8 cellular contexts compared by ENCODE assay signal in the genomic region with DNA sequence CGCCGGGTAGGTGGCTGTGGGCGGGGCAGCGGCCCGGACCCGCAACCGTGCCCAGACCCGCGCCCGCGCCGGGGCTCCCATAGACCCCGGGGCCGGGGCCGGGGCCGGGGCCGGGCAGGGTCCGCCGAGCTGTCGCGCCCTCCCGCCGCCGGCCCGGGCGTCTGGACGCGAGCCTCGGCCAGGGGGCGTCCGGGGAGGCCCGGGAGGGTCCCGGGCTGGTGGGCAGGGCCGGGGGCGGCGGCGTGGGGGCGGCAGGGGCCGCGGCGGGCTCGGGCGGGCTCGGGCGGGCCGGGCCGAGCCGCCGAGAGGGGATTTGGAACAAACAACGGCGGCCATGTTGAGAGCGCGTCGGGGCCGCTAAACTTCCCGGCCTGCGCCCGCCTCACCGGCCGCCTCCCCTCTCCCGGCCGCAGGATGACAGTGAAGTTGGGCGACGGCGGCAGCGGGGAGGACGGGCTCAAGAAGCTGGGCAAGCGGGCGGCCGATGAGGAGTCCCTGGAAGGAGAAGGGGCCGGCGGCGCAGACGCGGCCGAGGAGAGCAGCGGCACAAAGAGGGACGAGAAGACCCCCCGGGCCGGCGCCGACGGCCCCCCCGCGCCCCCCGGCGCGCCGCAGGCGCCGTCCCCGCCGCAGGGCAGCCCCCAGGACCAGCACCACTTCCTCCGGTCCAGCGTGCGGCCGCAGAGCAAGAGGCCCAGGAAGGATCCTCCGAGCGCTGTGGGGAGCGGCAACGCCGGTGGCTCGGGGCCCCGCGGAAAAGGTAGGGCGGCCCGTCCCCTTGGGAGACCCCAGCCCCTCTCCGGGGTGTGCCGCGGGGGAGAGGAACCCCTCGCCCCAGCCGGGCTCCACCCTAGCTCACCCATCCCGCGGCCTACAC.
DNase-seq lines count a peak whose midpoint lies in the region; ATAC-seq and TF ChIP-seq lines count a peak whose summit lies in the region.

No MANE protein-coding gene starts in this region.

- H2AFZ ChIP-seq in parathyroid adenoma: no peak overlapping the region

- H3K36me3 Mint-ChIP-seq in activated T-cell treated with anti-CD3 and anti-CD28 coated beads, Interleukin-2, amount 50 U/mL, for 24 hours (ENCODE audit: low read depth): peaks cover 58% of the 10 kb centered on the region

- DNase-seq in HPDE6-E6E7 (ENCODE audit: extremely low spot score): peak; percentile 43
- DNase-seq in activated T-cell treated with anti-CD3 and anti-CD28 coated beads, Interleukin-2, amount 50 U/mL, for 24 hours: peak; percentile 37
- DNase-seq in foreskin fibroblast: peak; percentile 28 to 69
- DNase-seq in NCI-H2196 (lab: John Stamatoyannopoulos, UW; ENCODE audit: unreplicated experiment): no peak

- H3K27ac ChIP-seq in C4-2B: peak overlapping the region; percentile 82
- no peak overlapping the region for H3K27ac ChIP-seq in parathyroid adenoma

- H3K9ac ChIP-seq in parathyroid adenoma: no peak overlapping the region

- peaks cover 15% of the 10 kb centered on the region for H3K4me1 ChIP-seq in parathyroid adenoma

- H3K9me3 Mint-ChIP-seq in activated T-cell treated with anti-CD3 and anti-CD28 coated beads, Interleukin-2, amount 50 U/mL, for 24 hours: no peaks in the 10 kb centered on the region

- H3K4me2 ChIP-seq in parathyroid adenoma (ENCODE audit: low read length): peak overlapping the region; percentile 76

- no peaks in the 10 kb centered on the region for H3K36me3 ChIP-seq in parathyroid adenoma (ENCODE audit: control insufficient read depth, insufficient read depth, low read length)

- peak overlapping the region; percentile 81 for H3K4me3 Mint-ChIP-seq in activated T-cell treated with anti-CD3 and anti-CD28 coated beads, Interleukin-2, amount 50 U/mL, for 24 hours

- TF ChIP-seq CTCF in C4-2B (conservative IDR thresholded peaks at IDR 0.05): no peak
- no peak for TF ChIP-seq CTCF in foreskin fibroblast (IDR thresholded peaks at IDR 0.05; ENCODE audit: low read depth, low read length)
- TF ChIP-seq CTCF in parathyroid adenoma (IDR thresholded peaks at IDR 0.05): no peak

- H3K79me2 ChIP-seq in parathyroid adenoma: peaks cover 39% of the 10 kb centered on the region

- H3K27me3 Mint-ChIP-seq in activated T-cell treated with anti-CD3 and anti-CD28 coated beads, Interleukin-2, amount 50 U/mL, for 24 hours: peaks cover 8% of the 10 kb centered on the region

- H3K4me3 ChIP-seq in foreskin fibroblast (ENCODE audit: low read depth in 1 of 2, low read length in 2 of 2) (peak overlapping the region; percentile 68 to 78), parathyroid adenoma (ENCODE audit: low read depth, low read length) (peak overlapping the region; percentile 52)

- H3K9me3 ChIP-seq in parathyroid adenoma (ENCODE audit: control insufficient read depth, low read length): no peaks in the 10 kb centered on the region

- no peak for ATAC-seq in GM18498 (IDR thresholded peaks at IDR 0.05; ENCODE audit: unreplicated experiment)
- no peak for ATAC-seq in HG03045 (IDR thresholded peaks at IDR 0.05; ENCODE audit: unreplicated experiment)

- peaks cover 48% of the 10 kb centered on the region for H3K4me1 Mint-ChIP-seq in activated T-cell treated with anti-CD3 and anti-CD28 coated beads, Interleukin-2, amount 50 U/mL, for 24 hours (ENCODE audit: low read depth)

- peak overlapping the region; percentile 55 for H3K27ac Mint-ChIP-seq in activated T-cell treated with anti-CD3 and anti-CD28 coated beads, Interleukin-2, amount 50 U/mL, for 24 hours

- H3K27me3 ChIP-seq in parathyroid adenoma (ENCODE audit: control insufficient read depth, insufficient read depth, low read length): no peaks in the 10 kb centered on the region
